In the genomic region with DNA sequence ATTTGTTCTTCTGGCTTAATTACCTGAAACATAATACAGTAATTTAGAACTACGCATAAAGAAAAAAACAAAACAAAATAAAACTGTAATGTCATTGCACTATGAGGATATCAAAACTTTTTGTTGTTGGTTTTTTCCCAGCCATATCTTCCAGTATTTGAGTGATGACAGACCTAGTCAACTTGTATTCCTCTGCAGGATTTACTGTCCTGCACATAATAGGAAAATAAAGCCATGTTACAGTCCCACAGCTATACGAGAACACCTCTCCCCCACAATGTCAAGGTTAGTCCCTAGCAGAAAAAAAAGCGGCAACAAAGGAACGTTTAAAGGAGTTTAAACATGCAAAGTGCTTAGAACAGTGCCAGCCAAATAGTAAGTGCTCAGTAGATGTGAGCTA, we compare ENCODE assay signal across 1 cellular context.
TF ChIP-seq lines count a peak whose summit lies in the region.

No MANE protein-coding gene starts in this region.

TF ChIP-seq in WTC11, 78 proteins besides CTCF, POLR2A, EP300 and RAD21 (continued from another document):
- TF ChIP-seq, protein P1, sequence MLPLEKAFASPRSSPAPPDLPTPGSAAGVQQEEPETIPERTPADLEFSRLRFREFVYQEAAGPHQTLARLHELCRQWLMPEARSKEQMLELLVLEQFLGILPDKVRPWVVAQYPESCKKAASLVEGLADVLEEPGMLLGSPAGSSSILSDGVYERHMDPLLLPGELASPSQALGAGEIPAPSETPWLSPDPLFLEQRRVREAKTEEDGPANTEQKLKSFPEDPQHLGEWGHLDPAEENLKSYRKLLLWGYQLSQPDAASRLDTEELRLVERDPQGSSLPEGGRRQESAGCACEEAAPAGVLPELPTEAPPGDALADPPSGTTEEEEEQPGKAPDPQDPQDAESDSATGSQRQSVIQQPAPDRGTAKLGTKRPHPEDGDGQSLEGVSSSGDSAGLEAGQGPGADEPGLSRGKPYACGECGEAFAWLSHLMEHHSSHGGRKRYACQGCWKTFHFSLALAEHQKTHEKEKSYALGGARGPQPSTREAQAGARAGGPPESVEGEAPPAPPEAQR (CRISPR knock-in tag; IDR thresholded peaks at IDR 0.05): no peak
- TF ChIP-seq TEAD4 (CRISPR knock-in tag; IDR thresholded peaks at IDR 0.05) (no peak), RORB (CRISPR knock-in tag; IDR thresholded peaks at IDR 0.05) (no peak), ZNF416 (CRISPR knock-in tag; IDR thresholded peaks at IDR 0.05) (no peak), MYBL2 (CRISPR knock-in tag; IDR thresholded peaks at IDR 0.05) (no peak), ZNF219 (CRISPR knock-in tag; IDR thresholded peaks at IDR 0.05; ENCODE audit: borderline replicate concordance) (no peak)
- TF ChIP-seq, protein P2, sequence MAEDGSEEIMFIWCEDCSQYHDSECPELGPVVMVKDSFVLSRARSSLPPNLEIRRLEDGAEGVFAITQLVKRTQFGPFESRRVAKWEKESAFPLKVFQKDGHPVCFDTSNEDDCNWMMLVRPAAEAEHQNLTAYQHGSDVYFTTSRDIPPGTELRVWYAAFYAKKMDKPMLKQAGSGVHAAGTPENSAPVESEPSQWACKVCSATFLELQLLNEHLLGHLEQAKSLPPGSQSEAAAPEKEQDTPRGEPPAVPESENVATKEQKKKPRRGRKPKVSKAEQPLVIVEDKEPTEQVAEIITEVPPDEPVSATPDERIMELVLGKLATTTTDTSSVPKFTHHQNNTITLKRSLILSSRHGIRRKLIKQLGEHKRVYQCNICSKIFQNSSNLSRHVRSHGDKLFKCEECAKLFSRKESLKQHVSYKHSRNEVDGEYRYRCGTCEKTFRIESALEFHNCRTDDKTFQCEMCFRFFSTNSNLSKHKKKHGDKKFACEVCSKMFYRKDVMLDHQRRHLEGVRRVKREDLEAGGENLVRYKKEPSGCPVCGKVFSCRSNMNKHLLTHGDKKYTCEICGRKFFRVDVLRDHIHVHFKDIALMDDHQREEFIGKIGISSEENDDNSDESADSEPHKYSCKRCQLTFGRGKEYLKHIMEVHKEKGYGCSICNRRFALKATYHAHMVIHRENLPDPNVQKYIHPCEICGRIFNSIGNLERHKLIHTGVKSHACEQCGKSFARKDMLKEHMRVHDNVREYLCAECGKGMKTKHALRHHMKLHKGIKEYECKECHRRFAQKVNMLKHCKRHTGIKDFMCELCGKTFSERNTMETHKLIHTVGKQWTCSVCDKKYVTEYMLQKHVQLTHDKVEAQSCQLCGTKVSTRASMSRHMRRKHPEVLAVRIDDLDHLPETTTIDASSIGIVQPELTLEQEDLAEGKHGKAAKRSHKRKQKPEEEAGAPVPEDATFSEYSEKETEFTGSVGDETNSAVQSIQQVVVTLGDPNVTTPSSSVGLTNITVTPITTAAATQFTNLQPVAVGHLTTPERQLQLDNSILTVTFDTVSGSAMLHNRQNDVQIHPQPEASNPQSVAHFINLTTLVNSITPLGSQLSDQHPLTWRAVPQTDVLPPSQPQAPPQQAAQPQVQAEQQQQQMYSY (CRISPR knock-in tag; IDR thresholded peaks at IDR 0.05): no peak
- TF ChIP-seq, protein P3, sequence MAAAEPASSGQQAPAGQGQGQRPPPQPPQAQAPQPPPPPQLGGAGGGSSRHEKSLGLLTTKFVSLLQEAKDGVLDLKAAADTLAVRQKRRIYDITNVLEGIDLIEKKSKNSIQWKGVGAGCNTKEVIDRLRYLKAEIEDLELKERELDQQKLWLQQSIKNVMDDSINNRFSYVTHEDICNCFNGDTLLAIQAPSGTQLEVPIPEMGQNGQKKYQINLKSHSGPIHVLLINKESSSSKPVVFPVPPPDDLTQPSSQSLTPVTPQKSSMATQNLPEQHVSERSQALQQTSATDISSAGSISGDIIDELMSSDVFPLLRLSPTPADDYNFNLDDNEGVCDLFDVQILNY (CRISPR knock-in tag; IDR thresholded peaks at IDR 0.05): no peak
